In genomic region chr3:38738630-38739395, GRCh38 we compare ENCODE assay signal across 9 cellular contexts.
DNase-seq lines count a peak whose midpoint lies in the region; ATAC-seq and TF ChIP-seq lines count a peak whose summit lies in the region.
"Had no signal": no experiment of that assay in that cellular context is flagged by ENCODE, and none has a peak within 500 bp of the region (broad histone marks: within the 10 kb centered on the region; RNA-seq: fewer than 3 reads in every experiment).

No MANE protein-coding gene starts in this region.

- H3K9me3 ChIP-seq in DND-41 (ENCODE audit: insufficient read depth, low read length, severe bottlenecking): no peaks in the 10 kb centered on the region

- H3K27ac Mint-ChIP-seq in stimulated activated effector memory CD8-positive, alpha-beta T cell treated with anti-CD3 and anti-CD28 coated beads, Interleukin-12 subunit alpha, Interleukin-12 subunit beta, amount 100 ng/mL, for 72 hours: no peak overlapping the region
- H3K27ac Mint-ChIP-seq in stimulated activated memory B cell treated with anti-CD40 and anti-IgM and Interleukin-4, amounts not matched to agents 10 μg/mL and 1 μg/mL and 100 μg/mL, for 72 hours: no peak overlapping the region

- no peak overlapping the region for H3K4me2 ChIP-seq in DND-41 (ENCODE audit: insufficient read depth, low read length)

- H3K27me3 ChIP-seq in DND-41 (ENCODE audit: insufficient read depth, low read length, poor library complexity): peaks cover 18% of the 10 kb centered on the region

- no peaks in the 10 kb centered on the region for H3K4me1 Mint-ChIP-seq in stimulated activated effector memory CD8-positive, alpha-beta T cell treated with anti-CD3 and anti-CD28 coated beads, Interleukin-12 subunit alpha, Interleukin-12 subunit beta, amount 100 ng/mL, for 72 hours
- H3K4me1 Mint-ChIP-seq in stimulated activated memory B cell treated with anti-CD40 and anti-IgM and Interleukin-4, amounts not matched to agents 10 μg/mL and 1 μg/mL and 100 μg/mL, for 72 hours: no peaks in the 10 kb centered on the region

- H3K27ac ChIP-seq in DND-41 (ENCODE audit: low read length): no peak overlapping the region
- H3K27ac ChIP-seq: parathyroid adenoma had no signal

- no peaks in the 10 kb centered on the region for H3K36me3 ChIP-seq in DND-41 (ENCODE audit: insufficient read depth, low read length)

- H3K27me3 Mint-ChIP-seq in stimulated activated memory B cell treated with anti-CD40 and anti-IgM and Interleukin-4, amounts not matched to agents 10 μg/mL and 1 μg/mL and 100 μg/mL, for 72 hours: peaks cover 26% of the 10 kb centered on the region

- no peaks in the 10 kb centered on the region for H3K79me2 ChIP-seq in DND-41 (ENCODE audit: insufficient read depth, low read length)
- H3K79me2 ChIP-seq: parathyroid adenoma had no signal

- H3K4me3 Mint-ChIP-seq in stimulated activated effector memory CD8-positive, alpha-beta T cell treated with anti-CD3 and anti-CD28 coated beads, Interleukin-12 subunit alpha, Interleukin-12 subunit beta, amount 100 ng/mL, for 72 hours: no peak overlapping the region
- no peak overlapping the region for H3K4me3 Mint-ChIP-seq in stimulated activated memory B cell treated with anti-CD40 and anti-IgM and Interleukin-4, amounts not matched to agents 10 μg/mL and 1 μg/mL and 100 μg/mL, for 72 hours

- peak; percentile 68 for TF ChIP-seq CTCF in DND-41 (IDR thresholded peaks at IDR 0.05; ENCODE audit: borderline replicate concordance, extremely low read depth, low read length, poor library complexity, severe bottlenecking)
- TF ChIP-seq CTCF in fibroblast of the aortic adventitia (IDR thresholded peaks at IDR 0.05; ENCODE audit: insufficient read depth, low read length): peak; percentile 71

- H2AFZ ChIP-seq in DND-41 (ENCODE audit: low read depth, low read length): no peak overlapping the region
- H2AFZ ChIP-seq: parathyroid adenoma had no signal

- H3K9me3 Mint-ChIP-seq in stimulated activated effector memory CD8-positive, alpha-beta T cell treated with anti-CD3 and anti-CD28 coated beads, Interleukin-12 subunit alpha, Interleukin-12 subunit beta, amount 100 ng/mL, for 72 hours: no peaks in the 10 kb centered on the region
- H3K9me3 Mint-ChIP-seq in stimulated activated memory B cell treated with anti-CD40 and anti-IgM and Interleukin-4, amounts not matched to agents 10 μg/mL and 1 μg/mL and 100 μg/mL, for 72 hours: no peaks in the 10 kb centered on the region

- H3K9ac ChIP-seq in DND-41 (ENCODE audit: low read depth, low read length): no peak overlapping the region
- H3K9ac ChIP-seq: parathyroid adenoma had no signal

- H3K4me3 ChIP-seq in DND-41 (ENCODE audit: low read depth in 1 of 2, low read length in 2 of 2) (no peak overlapping the region), fibroblast of the aortic adventitia (ENCODE audit: low read depth, low read length) (no peak overlapping the region)

- H3K36me3 Mint-ChIP-seq in stimulated activated effector memory CD8-positive, alpha-beta T cell treated with anti-CD3 and anti-CD28 coated beads, Interleukin-12 subunit alpha, Interleukin-12 subunit beta, amount 100 ng/mL, for 72 hours: no peaks in the 10 kb centered on the region
- H3K36me3 Mint-ChIP-seq in stimulated activated memory B cell treated with anti-CD40 and anti-IgM and Interleukin-4, amounts not matched to agents 10 μg/mL and 1 μg/mL and 100 μg/mL, for 72 hours: no peaks in the 10 kb centered on the region

- ATAC-seq in DND-41 (ENCODE audit: insufficient read depth, low read depth) (no peak; the same call in 2 of the 3 replicates), HG02870 (IDR thresholded peaks at IDR 0.05; ENCODE audit: unreplicated experiment) (no peak), GM18870 (IDR thresholded peaks at IDR 0.05; ENCODE audit: unreplicated experiment) (no peak)
- no peak for ATAC-seq in stimulated activated effector memory CD8-positive, alpha-beta T cell treated with anti-CD3 and anti-CD28 coated beads, Interleukin-12 subunit alpha, Interleukin-12 subunit beta, amount 100 ng/mL, for 72 hours
- ATAC-seq in stimulated activated memory B cell treated with anti-CD40 and anti-IgM and Interleukin-4, amounts not matched to agents 10 μg/mL and 1 μg/mL and 100 μg/mL, for 72 hours: no peak

- no peaks in the 10 kb centered on the region for H3K4me1 ChIP-seq in DND-41 (ENCODE audit: insufficient read depth, low read length)
- H3K4me1 ChIP-seq: parathyroid adenoma had no signal

- peak; percentile 36 for DNase-seq in DND-41
- peak; percentile 6 for DNase-seq in H4 (ENCODE audit: low spot score)
- peak; percentile 33 for DNase-seq in RPMI7951 (ENCODE audit: low read depth)
- DNase-seq in fibroblast of the aortic adventitia (ENCODE audit: low read depth): peak; percentile 48
- DNase-seq in stimulated activated effector memory CD8-positive, alpha-beta T cell treated with anti-CD3 and anti-CD28 coated beads, Interleukin-12 subunit alpha, Interleukin-12 subunit beta, amount 100 ng/mL, for 72 hours (ENCODE audit: low spot score in 2 of 2): peak; percentile 8 to 62

- no peaks in the 10 kb centered on the region for H4K20me1 ChIP-seq in DND-41 (ENCODE audit: insufficient read depth, low read length)
